1 cellular context compared by ENCODE assay signal in the genomic region with DNA sequence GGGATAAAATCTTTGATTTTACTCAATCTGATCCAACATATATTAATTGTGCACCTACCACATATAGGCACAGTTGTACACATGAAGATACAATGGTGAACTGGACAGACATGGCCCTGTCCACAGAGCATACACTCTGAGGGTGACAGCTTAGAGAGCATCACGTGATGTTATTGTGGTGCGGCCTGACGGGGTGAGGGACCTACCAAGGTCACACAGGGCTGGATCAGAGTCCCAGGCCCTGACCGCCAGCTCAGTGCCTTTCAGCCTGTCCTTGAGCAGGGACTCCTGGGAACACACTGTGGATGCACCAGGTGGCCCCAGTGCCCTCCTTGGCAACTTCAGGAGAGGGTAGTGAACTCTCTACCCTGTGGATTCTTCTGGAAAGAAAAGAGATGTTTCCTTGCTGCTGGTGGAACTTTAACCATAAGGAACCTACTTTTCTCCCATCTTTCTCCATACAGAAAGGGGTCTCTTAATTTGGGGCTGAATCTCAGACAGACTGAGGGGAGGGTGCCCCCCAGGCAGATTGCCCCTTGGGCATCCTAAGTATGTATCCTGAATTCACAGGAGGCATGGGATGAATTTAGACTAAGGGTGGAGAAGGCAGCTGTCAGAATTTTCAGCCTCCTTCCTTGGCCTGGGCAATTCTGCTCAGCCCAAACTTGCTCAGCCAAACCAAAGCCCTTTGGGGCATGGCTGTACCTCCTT.
TF ChIP-seq lines count a peak whose summit lies in the region.

No MANE protein-coding gene starts in this region.

TF ChIP-seq in HepG2, 621 proteins besides CTCF, POLR2A, EP300 and RAD21 (continued from another document and continues in another):
- TF ChIP-seq ZNF431 (CRISPR knock-in tag; IDR thresholded peaks at IDR 0.05; ENCODE audit: borderline replicate concordance, low read depth) (no peak), HIVEP1 (CRISPR knock-in tag; IDR thresholded peaks at IDR 0.05) (peak; percentile 76; the same call in 1 of the 2 replicates), ZFP1 (CRISPR knock-in tag; IDR thresholded peaks at IDR 0.05) (peak; percentile 21; the same call in 1 of the 2 replicates), ZNF614 (CRISPR knock-in tag; IDR thresholded peaks at IDR 0.05; ENCODE audit: borderline replicate concordance) (peak; percentile 90), PHF21A (CRISPR knock-in tag; IDR thresholded peaks at IDR 0.05) (peak; percentile 86), ZNF605 (CRISPR knock-in tag; IDR thresholded peaks at IDR 0.05) (0 out of 2 replicates have a peak, but pooled peaks have one; percentile 23), ZNF766 (CRISPR knock-in tag; IDR thresholded peaks at IDR 0.05; ENCODE audit: borderline replicate concordance) (peak; percentile 72; the same call in 1 of the 2 replicates), ZBTB42 (CRISPR knock-in tag; IDR thresholded peaks at IDR 0.05) (0 out of 2 replicates have a peak, but pooled peaks have one; percentile 47), ZNF598 (CRISPR knock-in tag; IDR thresholded peaks at IDR 0.05; ENCODE audit: borderline replicate concordance) (peak; percentile 58), MAZ (IDR thresholded peaks at IDR 0.05; ENCODE audit: borderline replicate concordance, low read depth, low read length) (no peak), MAZ (CRISPR knock-in tag; IDR thresholded peaks at IDR 0.05; ENCODE audit: low read depth) (peak; percentile 65; the same call in 1 of the 2 replicates), ZNF530 (CRISPR knock-in tag; IDR thresholded peaks at IDR 0.05; ENCODE audit: low read depth) (no peak), ZNF230 (CRISPR knock-in tag; IDR thresholded peaks at IDR 0.05) (0 out of 2 replicates have a peak, but pooled peaks have one; percentile 73), ZBTB8A (CRISPR knock-in tag; IDR thresholded peaks at IDR 0.05; ENCODE audit: borderline replicate concordance, low read depth) (no peak), MAF1 (CRISPR knock-in tag; IDR thresholded peaks at IDR 0.05; ENCODE audit: borderline replicate concordance) (no peak), MEIS1 (CRISPR knock-in tag; IDR thresholded peaks at IDR 0.05; ENCODE audit: borderline replicate concordance) (peak; percentile 88; the same call in 1 of the 2 replicates), NCOA2 (CRISPR knock-in tag; IDR thresholded peaks at IDR 0.05) (peak; percentile 94), CCDC6 (CRISPR knock-in tag; IDR thresholded peaks at IDR 0.05) (0 out of 2 replicates have a peak, but pooled peaks have one; percentile 12), ZNF572 (CRISPR knock-in tag; IDR thresholded peaks at IDR 0.05) (peak; percentile 49), FOXC1 (CRISPR knock-in tag; IDR thresholded peaks at IDR 0.05; ENCODE audit: borderline replicate concordance) (peak; percentile 33; the same call in 1 of the 2 replicates), POGZ (CRISPR knock-in tag; IDR thresholded peaks at IDR 0.05) (peak; percentile 97), NCOR1 (IDR thresholded peaks at IDR 0.05; ENCODE audit: borderline replicate concordance, low read length) (peak; percentile 86; the same call in 1 of the 2 replicates), HNRNPLL (IDR thresholded peaks at IDR 0.05; ENCODE audit: low read depth, low read length, poor library complexity, severe bottlenecking) (no peak), MXD4 (CRISPR knock-in tag; IDR thresholded peaks at IDR 0.05) (peak; percentile 78; the same call in 1 of the 2 replicates), YEATS2 (CRISPR knock-in tag; IDR thresholded peaks at IDR 0.05; ENCODE audit: borderline replicate concordance) (peak; percentile 79; the same call in 1 of the 2 replicates), MED1 (CRISPR knock-in tag; IDR thresholded peaks at IDR 0.05) (peak; percentile 99), AKAP8 (CRISPR knock-in tag; IDR thresholded peaks at IDR 0.05) (peak; percentile 43; the same call in 1 of the 2 replicates)
- TF ChIP-seq, protein P1, sequence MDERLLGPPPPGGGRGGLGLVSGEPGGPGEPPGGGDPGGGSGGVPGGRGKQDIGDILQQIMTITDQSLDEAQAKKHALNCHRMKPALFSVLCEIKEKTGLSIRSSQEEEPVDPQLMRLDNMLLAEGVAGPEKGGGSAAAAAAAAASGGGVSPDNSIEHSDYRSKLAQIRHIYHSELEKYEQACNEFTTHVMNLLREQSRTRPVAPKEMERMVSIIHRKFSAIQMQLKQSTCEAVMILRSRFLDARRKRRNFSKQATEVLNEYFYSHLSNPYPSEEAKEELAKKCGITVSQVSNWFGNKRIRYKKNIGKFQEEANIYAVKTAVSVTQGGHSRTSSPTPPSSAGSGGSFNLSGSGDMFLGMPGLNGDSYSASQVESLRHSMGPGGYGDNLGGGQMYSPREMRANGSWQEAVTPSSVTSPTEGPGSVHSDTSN (CRISPR knock-in tag; IDR thresholded peaks at IDR 0.05), result peak; percentile 67
- TF ChIP-seq, protein P2, sequence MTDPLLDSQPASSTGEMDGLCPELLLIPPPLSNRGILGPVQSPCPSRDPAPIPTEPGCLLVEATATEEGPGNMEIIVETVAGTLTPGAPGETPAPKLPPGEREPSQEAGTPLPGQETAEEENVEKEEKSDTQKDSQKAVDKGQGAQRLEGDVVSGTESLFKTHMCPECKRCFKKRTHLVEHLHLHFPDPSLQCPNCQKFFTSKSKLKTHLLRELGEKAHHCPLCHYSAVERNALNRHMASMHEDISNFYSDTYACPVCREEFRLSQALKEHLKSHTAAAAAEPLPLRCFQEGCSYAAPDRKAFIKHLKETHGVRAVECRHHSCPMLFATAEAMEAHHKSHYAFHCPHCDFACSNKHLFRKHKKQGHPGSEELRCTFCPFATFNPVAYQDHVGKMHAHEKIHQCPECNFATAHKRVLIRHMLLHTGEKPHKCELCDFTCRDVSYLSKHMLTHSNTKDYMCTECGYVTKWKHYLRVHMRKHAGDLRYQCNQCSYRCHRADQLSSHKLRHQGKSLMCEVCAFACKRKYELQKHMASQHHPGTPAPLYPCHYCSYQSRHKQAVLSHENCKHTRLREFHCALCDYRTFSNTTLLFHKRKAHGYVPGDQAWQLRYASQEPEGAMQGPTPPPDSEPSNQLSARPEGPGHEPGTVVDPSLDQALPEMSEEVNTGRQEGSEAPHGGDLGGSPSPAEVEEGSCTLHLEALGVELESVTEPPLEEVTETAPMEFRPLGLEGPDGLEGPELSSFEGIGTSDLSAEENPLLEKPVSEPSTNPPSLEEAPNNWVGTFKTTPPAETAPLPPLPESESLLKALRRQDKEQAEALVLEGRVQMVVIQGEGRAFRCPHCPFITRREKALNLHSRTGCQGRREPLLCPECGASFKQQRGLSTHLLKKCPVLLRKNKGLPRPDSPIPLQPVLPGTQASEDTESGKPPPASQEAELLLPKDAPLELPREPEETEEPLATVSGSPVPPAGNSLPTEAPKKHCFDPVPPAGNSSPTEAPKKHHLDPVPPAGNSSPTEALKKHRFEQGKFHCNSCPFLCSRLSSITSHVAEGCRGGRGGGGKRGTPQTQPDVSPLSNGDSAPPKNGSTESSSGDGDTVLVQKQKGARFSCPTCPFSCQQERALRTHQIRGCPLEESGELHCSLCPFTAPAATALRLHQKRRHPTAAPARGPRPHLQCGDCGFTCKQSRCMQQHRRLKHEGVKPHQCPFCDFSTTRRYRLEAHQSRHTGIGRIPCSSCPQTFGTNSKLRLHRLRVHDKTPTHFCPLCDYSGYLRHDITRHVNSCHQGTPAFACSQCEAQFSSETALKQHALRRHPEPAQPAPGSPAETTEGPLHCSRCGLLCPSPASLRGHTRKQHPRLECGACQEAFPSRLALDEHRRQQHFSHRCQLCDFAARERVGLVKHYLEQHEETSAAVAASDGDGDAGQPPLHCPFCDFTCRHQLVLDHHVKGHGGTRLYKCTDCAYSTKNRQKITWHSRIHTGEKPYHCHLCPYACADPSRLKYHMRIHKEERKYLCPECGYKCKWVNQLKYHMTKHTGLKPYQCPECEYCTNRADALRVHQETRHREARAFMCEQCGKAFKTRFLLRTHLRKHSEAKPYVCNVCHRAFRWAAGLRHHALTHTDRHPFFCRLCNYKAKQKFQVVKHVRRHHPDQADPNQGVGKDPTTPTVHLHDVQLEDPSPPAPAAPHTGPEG (CRISPR knock-in tag; IDR thresholded peaks at IDR 0.05), result 0 out of 2 replicates have a peak, but pooled peaks have one; percentile 36
- TF ChIP-seq, protein P3, sequence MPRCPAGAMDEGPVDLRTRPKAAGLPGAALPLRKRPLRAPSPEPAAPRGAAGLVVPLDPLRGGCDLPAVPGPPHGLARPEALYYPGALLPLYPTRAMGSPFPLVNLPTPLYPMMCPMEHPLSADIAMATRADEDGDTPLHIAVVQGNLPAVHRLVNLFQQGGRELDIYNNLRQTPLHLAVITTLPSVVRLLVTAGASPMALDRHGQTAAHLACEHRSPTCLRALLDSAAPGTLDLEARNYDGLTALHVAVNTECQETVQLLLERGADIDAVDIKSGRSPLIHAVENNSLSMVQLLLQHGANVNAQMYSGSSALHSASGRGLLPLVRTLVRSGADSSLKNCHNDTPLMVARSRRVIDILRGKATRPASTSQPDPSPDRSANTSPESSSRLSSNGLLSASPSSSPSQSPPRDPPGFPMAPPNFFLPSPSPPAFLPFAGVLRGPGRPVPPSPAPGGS (CRISPR knock-in tag; IDR thresholded peaks at IDR 0.05), result peak; percentile 74; the same call in 1 of the 2 replicates
- TF ChIP-seq, protein P4, sequence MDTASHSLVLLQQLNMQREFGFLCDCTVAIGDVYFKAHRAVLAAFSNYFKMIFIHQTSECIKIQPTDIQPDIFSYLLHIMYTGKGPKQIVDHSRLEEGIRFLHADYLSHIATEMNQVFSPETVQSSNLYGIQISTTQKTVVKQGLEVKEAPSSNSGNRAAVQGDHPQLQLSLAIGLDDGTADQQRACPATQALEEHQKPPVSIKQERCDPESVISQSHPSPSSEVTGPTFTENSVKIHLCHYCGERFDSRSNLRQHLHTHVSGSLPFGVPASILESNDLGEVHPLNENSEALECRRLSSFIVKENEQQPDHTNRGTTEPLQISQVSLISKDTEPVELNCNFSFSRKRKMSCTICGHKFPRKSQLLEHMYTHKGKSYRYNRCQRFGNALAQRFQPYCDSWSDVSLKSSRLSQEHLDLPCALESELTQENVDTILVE (CRISPR knock-in tag; IDR thresholded peaks at IDR 0.05), result peak; percentile 62; the same call in 1 of the 2 replicates
- TF ChIP-seq, protein P5, sequence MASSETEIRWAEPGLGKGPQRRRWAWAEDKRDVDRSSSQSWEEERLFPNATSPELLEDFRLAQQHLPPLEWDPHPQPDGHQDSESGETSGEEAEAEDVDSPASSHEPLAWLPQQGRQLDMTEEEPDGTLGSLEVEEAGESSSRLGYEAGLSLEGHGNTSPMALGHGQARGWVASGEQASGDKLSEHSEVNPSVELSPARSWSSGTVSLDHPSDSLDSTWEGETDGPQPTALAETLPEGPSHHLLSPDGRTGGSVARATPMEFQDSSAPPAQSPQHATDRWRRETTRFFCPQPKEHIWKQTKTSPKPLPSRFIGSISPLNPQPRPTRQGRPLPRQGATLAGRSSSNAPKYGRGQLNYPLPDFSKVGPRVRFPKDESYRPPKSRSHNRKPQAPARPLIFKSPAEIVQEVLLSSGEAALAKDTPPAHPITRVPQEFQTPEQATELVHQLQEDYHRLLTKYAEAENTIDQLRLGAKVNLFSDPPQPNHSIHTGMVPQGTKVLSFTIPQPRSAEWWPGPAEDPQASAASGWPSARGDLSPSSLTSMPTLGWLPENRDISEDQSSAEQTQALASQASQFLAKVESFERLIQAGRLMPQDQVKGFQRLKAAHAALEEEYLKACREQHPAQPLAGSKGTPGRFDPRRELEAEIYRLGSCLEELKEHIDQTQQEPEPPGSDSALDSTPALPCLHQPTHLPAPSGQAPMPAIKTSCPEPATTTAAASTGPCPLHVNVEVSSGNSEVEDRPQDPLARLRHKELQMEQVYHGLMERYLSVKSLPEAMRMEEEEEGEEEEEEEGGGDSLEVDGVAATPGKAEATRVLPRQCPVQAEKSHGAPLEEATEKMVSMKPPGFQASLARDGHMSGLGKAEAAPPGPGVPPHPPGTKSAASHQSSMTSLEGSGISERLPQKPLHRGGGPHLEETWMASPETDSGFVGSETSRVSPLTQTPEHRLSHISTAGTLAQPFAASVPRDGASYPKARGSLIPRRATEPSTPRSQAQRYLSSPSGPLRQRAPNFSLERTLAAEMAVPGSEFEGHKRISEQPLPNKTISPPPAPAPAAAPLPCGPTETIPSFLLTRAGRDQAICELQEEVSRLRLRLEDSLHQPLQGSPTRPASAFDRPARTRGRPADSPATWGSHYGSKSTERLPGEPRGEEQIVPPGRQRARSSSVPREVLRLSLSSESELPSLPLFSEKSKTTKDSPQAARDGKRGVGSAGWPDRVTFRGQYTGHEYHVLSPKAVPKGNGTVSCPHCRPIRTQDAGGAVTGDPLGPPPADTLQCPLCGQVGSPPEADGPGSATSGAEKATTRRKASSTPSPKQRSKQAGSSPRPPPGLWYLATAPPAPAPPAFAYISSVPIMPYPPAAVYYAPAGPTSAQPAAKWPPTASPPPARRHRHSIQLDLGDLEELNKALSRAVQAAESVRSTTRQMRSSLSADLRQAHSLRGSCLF (CRISPR knock-in tag; IDR thresholded peaks at IDR 0.05; ENCODE audit: borderline replicate concordance), result no peak
- TF ChIP-seq, protein P6, sequence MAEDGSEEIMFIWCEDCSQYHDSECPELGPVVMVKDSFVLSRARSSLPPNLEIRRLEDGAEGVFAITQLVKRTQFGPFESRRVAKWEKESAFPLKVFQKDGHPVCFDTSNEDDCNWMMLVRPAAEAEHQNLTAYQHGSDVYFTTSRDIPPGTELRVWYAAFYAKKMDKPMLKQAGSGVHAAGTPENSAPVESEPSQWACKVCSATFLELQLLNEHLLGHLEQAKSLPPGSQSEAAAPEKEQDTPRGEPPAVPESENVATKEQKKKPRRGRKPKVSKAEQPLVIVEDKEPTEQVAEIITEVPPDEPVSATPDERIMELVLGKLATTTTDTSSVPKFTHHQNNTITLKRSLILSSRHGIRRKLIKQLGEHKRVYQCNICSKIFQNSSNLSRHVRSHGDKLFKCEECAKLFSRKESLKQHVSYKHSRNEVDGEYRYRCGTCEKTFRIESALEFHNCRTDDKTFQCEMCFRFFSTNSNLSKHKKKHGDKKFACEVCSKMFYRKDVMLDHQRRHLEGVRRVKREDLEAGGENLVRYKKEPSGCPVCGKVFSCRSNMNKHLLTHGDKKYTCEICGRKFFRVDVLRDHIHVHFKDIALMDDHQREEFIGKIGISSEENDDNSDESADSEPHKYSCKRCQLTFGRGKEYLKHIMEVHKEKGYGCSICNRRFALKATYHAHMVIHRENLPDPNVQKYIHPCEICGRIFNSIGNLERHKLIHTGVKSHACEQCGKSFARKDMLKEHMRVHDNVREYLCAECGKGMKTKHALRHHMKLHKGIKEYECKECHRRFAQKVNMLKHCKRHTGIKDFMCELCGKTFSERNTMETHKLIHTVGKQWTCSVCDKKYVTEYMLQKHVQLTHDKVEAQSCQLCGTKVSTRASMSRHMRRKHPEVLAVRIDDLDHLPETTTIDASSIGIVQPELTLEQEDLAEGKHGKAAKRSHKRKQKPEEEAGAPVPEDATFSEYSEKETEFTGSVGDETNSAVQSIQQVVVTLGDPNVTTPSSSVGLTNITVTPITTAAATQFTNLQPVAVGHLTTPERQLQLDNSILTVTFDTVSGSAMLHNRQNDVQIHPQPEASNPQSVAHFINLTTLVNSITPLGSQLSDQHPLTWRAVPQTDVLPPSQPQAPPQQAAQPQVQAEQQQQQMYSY (CRISPR knock-in tag; IDR thresholded peaks at IDR 0.05), result no peak
- TF ChIP-seq, protein P7, sequence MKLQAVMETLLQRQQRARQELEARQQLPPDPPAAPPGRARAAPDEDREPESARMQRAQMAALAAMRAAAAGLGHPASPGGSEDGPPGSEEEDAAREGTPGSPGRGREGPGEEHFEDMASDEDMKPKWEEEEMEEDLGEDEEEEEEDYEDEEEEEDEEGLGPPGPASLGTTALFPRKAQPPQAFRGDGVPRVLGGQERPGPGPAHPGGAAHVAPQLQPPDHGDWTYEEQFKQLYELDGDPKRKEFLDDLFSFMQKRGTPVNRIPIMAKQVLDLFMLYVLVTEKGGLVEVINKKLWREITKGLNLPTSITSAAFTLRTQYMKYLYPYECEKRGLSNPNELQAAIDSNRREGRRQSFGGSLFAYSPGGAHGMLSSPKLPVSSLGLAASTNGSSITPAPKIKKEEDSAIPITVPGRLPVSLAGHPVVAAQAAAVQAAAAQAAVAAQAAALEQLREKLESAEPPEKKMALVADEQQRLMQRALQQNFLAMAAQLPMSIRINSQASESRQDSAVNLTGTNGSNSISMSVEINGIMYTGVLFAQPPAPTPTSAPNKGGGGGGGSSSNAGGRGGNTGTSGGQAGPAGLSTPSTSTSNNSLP (IDR thresholded peaks at IDR 0.05; ENCODE audit: low read depth, low read length), result peak; percentile 51; the same call in 1 of the 2 replicates
